Comparison of ENCODE assay signal across 21 cellular contexts in genomic region chr1:47703161-47703825, GRCh38.
DNase-seq lines count a peak whose midpoint lies in the region; ATAC-seq and TF ChIP-seq lines count a peak whose summit lies in the region.
"Had no signal": no experiment of that assay in that cellular context is flagged by ENCODE, and none has a peak within 500 bp of the region (broad histone marks: within the 10 kb centered on the region; RNA-seq: fewer than 3 reads in every experiment).

No MANE protein-coding gene starts in this region.

- POLR2A ChIA-PET in activated CD4-positive, alpha-beta memory T cell treated with anti-CD3 and anti-CD28 coated beads, Interleukin-2, amount 10 ng/mL, durations not matched to agents 7 days and 5 days (lab: Charles Lee) = no interaction called here

- intact Hi-C loops in aorta (cut with DNase I) = loop anchor here (5.0 to 10.0 kb wide), 2 partner anchors 266 to 518 kb away; partner anchors contain the start of gene FOXD2 (in 1 of the 2)

- DNase-seq in MG63 (peak; percentile 41), chondrocyte (ENCODE audit: low spot score) (no peak), nephron progenitor cell (peak; percentile 51), aorta (peak; percentile 66 to 69)
- no peak for DNase-seq in activated CD4-positive, alpha-beta memory T cell treated with anti-CD3 and anti-CD28 coated beads, Interleukin-2, amount 10 ng/mL, durations not matched to agents 7 days and 5 days
- DNase-seq: activated CD4-positive, alpha-beta T cell treated with anti-CD3 and anti-CD28 coated beads for 4 hours; adrenal gland; DMS 273 treated with DMSO at 0.1 percent for 48 hours; dorsolateral prefrontal cortex; left ventricle myocardium inferior; NCI-H2029; occipital lobe; right cardiac atrium; T-cell had no signal

- H3K4me3 ChIP-seq in MG63 = no peak overlapping the region
- no peak overlapping the region for H3K4me3 ChIP-seq in aorta (ENCODE audit: low read length in 2 of 2)
- H3K4me3 ChIP-seq: adrenal gland, BLaER1, cardiac muscle cell, dorsolateral prefrontal cortex, HAP-1, left ventricle myocardium inferior had no signal

- H3K4me3 Mint-ChIP-seq in chondrocyte (ENCODE audit: unreplicated experiment) (peak overlapping the region; percentile 24), nephron progenitor cell (peak overlapping the region; percentile 29)
- H3K4me3 Mint-ChIP-seq in activated CD4-positive, alpha-beta memory T cell treated with anti-CD3 and anti-CD28 coated beads, Interleukin-2, amount 10 ng/mL, durations not matched to agents 7 days and 5 days = no peak overlapping the region
- H3K4me3 Mint-ChIP-seq: stimulated activated effector memory CD8-positive, alpha-beta T cell treated with anti-CD3 and anti-CD28 coated beads, Interleukin-12 subunit alpha, Interleukin-12 subunit beta, amount 100 ng/mL, for 72 hours; T-cell had no signal

- H3K9me3 Mint-ChIP-seq in chondrocyte (ENCODE audit: low read depth) (no peaks in the 10 kb centered on the region), nephron progenitor cell (no peaks in the 10 kb centered on the region)
- no peaks in the 10 kb centered on the region for H3K9me3 Mint-ChIP-seq in activated CD4-positive, alpha-beta memory T cell treated with anti-CD3 and anti-CD28 coated beads, Interleukin-2, amount 10 ng/mL, durations not matched to agents 7 days and 5 days
- H3K9me3 Mint-ChIP-seq: stimulated activated effector memory CD8-positive, alpha-beta T cell treated with anti-CD3 and anti-CD28 coated beads, Interleukin-12 subunit alpha, Interleukin-12 subunit beta, amount 100 ng/mL, for 72 hours; T-cell had no signal

- CTCF ChIA-PET in activated CD4-positive, alpha-beta memory T cell treated with anti-CD3 and anti-CD28 coated beads, Interleukin-2, amount 10 ng/mL, durations not matched to agents 7 days and 5 days (lab: Charles Lee) = interaction anchor here (1.1 to 1.5 kb wide), 2 partner anchors 23 to 266 kb away, joined by 3 to 6 read pairs; partner anchors contain the start of gene FOXD2

- H3K27ac ChIP-seq in aorta (ENCODE audit: low read depth in 1 of 2, low read length in 2 of 2) = peak overlapping the region; percentile 57 to 67
- H3K27ac ChIP-seq: BLaER1, cardiac muscle cell, epithelial cell of prostate, left ventricle myocardium inferior had no signal

- H3K27me3 ChIP-seq in MG63 (no peaks in the 10 kb centered on the region), aorta (ENCODE audit: control insufficient read depth in 1 of 2, insufficient read depth in 2 of 2, low read length in 1 of 2) (no peaks in the 10 kb centered on the region)
- H3K27me3 ChIP-seq: adrenal gland had no signal

- TF ChIP-seq CTCF in chondrocyte (IDR thresholded peaks at IDR 0.05) (no peak), nephron progenitor cell (IDR thresholded peaks at IDR 0.05) (no peak)

- peaks cover 23% of the 10 kb centered on the region for H3K4me1 Mint-ChIP-seq in chondrocyte (ENCODE audit: low read depth)
- H3K4me1 Mint-ChIP-seq in nephron progenitor cell = peaks cover 77% of the 10 kb centered on the region
- peaks cover 2% of the 10 kb centered on the region for H3K4me1 Mint-ChIP-seq in activated CD4-positive, alpha-beta memory T cell treated with anti-CD3 and anti-CD28 coated beads, Interleukin-2, amount 10 ng/mL, durations not matched to agents 7 days and 5 days

- peak; percentile 64 for ATAC-seq in aorta (ENCODE audit: low FRiP score)
- ATAC-seq in GM21529 (IDR thresholded peaks at IDR 0.05; ENCODE audit: unreplicated experiment) = no peak
- ATAC-seq in HG03565 (IDR thresholded peaks at IDR 0.05; ENCODE audit: unreplicated experiment) = no peak
- ATAC-seq: right cardiac atrium; stimulated activated effector memory CD8-positive, alpha-beta T cell treated with anti-CD3 and anti-CD28 coated beads, Interleukin-12 subunit alpha, Interleukin-12 subunit beta, amount 100 ng/mL, for 72 hours; T-cell had no signal

- H3K27ac Mint-ChIP-seq in chondrocyte (ENCODE audit: unreplicated experiment) = peak overlapping the region; percentile 82
- no peak overlapping the region for H3K27ac Mint-ChIP-seq in nephron progenitor cell
- no peak overlapping the region for H3K27ac Mint-ChIP-seq in activated CD4-positive, alpha-beta memory T cell treated with anti-CD3 and anti-CD28 coated beads, Interleukin-2, amount 10 ng/mL, durations not matched to agents 7 days and 5 days
- H3K27ac Mint-ChIP-seq: stimulated activated effector memory CD8-positive, alpha-beta T cell treated with anti-CD3 and anti-CD28 coated beads, Interleukin-12 subunit alpha, Interleukin-12 subunit beta, amount 100 ng/mL, for 72 hours; T-cell had no signal

- H3K36me3 Mint-ChIP-seq in chondrocyte (ENCODE audit: low read depth) (no peaks in the 10 kb centered on the region), nephron progenitor cell (ENCODE audit: low read depth) (no peaks in the 10 kb centered on the region)
- H3K36me3 Mint-ChIP-seq in activated CD4-positive, alpha-beta memory T cell treated with anti-CD3 and anti-CD28 coated beads, Interleukin-2, amount 10 ng/mL, durations not matched to agents 7 days and 5 days (ENCODE audit: low read depth) = no peaks in the 10 kb centered on the region
- H3K36me3 Mint-ChIP-seq: stimulated activated effector memory CD8-positive, alpha-beta T cell treated with anti-CD3 and anti-CD28 coated beads, Interleukin-12 subunit alpha, Interleukin-12 subunit beta, amount 100 ng/mL, for 72 hours; T-cell had no signal

- no peaks in the 10 kb centered on the region for H3K4me1 ChIP-seq in aorta (ENCODE audit: control insufficient read depth in 1 of 2, insufficient read depth in 2 of 2, low read length in 2 of 2)
- H3K4me1 ChIP-seq: adrenal gland, HAP-1 had no signal

- H3K27me3 Mint-ChIP-seq in chondrocyte (ENCODE audit: low read depth) = peaks cover 14% of the 10 kb centered on the region
- H3K27me3 Mint-ChIP-seq in nephron progenitor cell (ENCODE audit: low read depth, poor library complexity) = peaks cover 46% of the 10 kb centered on the region
- H3K27me3 Mint-ChIP-seq in activated CD4-positive, alpha-beta memory T cell treated with anti-CD3 and anti-CD28 coated beads, Interleukin-2, amount 10 ng/mL, durations not matched to agents 7 days and 5 days = peaks cover 30% of the 10 kb centered on the region

- 8 to 9% methylated on average over 9 of the region's 9 CpGs for WGBS in aorta, 2 donors

- no peaks in the 10 kb centered on the region for H3K9me3 ChIP-seq in MG63
- H3K9me3 ChIP-seq in aorta (ENCODE audit: control insufficient read depth, low read length) = no peaks in the 10 kb centered on the region
- H3K9me3 ChIP-seq: adrenal gland, BLaER1, HAP-1, left ventricle myocardium inferior had no signal

- no peaks in the 10 kb centered on the region for H3K36me3 ChIP-seq in MG63
- no peaks in the 10 kb centered on the region for H3K36me3 ChIP-seq in aorta (ENCODE audit: control insufficient read depth in 1 of 2, insufficient read depth in 2 of 2, low read length in 1 of 2)
- H3K36me3 ChIP-seq: adrenal gland, BLaER1, cardiac muscle cell, HAP-1, left ventricle myocardium inferior had no signal

Comparison
In these comparisons a context has a peak if more than half of its experiments do, and no peak if none do; other contexts are left out.
1. DNase-seq: peak in MG63 (single experiment), nephron progenitor cell (single experiment) and aorta (2 of 2); none in chondrocyte (single experiment) and activated CD4-positive, alpha-beta memory T cell treated with anti-CD3 and anti-CD28 coated beads, Interleukin-2, amount 10 ng/mL, durations not matched to agents 7 days and 5 days (single experiment).